Comparison of ENCODE assay signal across 1 cellular context in genomic region chr9:92055624-92056023, GRCh38.
TF ChIP-seq lines count a peak whose summit lies in the region.

No MANE protein-coding gene starts in this region.

TF ChIP-seq in SK-N-SH treated with all-trans-retinoic acid at 6 μM for 48 hours, 23 proteins besides CTCF, POLR2A, EP300 and RAD21 (continued from another document):
- TF ChIP-seq, protein P1, sequence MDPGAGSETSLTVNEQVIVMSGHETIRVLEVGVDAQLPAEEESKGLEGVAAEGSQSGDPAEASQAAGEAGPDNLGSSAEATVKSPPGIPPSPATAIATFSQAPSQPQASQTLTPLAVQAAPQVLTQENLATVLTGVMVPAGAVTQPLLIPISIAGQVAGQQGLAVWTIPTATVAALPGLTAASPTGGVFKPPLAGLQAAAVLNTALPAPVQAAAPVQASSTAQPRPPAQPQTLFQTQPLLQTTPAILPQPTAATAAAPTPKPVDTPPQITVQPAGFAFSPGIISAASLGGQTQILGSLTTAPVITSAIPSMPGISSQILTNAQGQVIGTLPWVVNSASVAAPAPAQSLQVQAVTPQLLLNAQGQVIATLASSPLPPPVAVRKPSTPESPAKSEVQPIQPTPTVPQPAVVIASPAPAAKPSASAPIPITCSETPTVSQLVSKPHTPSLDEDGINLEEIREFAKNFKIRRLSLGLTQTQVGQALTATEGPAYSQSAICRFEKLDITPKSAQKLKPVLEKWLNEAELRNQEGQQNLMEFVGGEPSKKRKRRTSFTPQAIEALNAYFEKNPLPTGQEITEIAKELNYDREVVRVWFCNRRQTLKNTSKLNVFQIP (CRISPR knock-in tag; IDR thresholded peaks at IDR 0.05; ENCODE audit: borderline replicate concordance, low read depth): no peak
- no peak for TF ChIP-seq ESRRG (CRISPR knock-in tag; IDR thresholded peaks at IDR 0.05)
- TF ChIP-seq OSR1 (CRISPR knock-in tag; IDR thresholded peaks at IDR 0.05): no peak
